17 cellular contexts compared by ENCODE assay signal in the genomic region with DNA sequence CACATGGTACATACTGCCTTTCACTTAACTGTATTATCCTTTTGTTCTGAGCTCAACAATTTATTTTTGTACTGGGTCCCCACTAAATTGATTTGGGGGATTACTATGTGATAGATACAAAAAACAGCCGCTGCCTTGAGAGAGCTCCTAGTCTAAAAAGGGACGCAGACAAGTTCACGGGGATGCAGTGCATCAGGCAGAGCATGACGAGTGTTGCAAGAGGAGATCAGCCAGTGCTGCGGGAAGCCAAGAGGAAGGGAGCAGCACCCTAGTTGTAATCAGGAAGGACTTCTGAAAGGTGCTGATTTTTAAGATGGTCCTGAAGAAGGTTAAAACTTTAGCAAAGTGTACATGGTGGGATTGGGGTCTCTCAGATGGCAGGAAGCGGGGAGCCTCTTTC.
"Had no signal": no experiment of that assay in that cellular context is flagged by ENCODE, and none has a peak within 500 bp of the region (broad histone marks: within the 10 kb centered on the region; RNA-seq: fewer than 3 reads in every experiment).

No MANE protein-coding gene starts in this region.

- H3K4me3 Mint-ChIP-seq: activated B cell treated with CpG ODN at 0.5 μM for 24 hours; activated CD8-positive, alpha-beta memory T cell treated with anti-CD3 and anti-CD28 coated beads, Interleukin-2, amount 10 ng/mL, durations not matched to agents 7 days and 5 days; activated naive CD8-positive, alpha-beta T cell treated with anti-CD3 and anti-CD28 coated beads, Interleukin-2, amount 10 ng/mL, durations not matched to agents 7 days and 5 days; activated T-cell treated with anti-CD3 and anti-CD28 coated beads, Interleukin-2, amount 50 U/mL, for 24 hours; nephron progenitor cell; stimulated activated naive CD8-positive, alpha-beta T cell treated with anti-CD3 and anti-CD28 coated beads, Interleukin-15, Interleukin-2, amounts not matched to agents 100 ng/mL and 50 ng/mL, for 24 hours had no signal

- H3K27me3 Mint-ChIP-seq: activated B cell treated with CpG ODN at 0.5 μM for 24 hours; activated CD8-positive, alpha-beta memory T cell treated with anti-CD3 and anti-CD28 coated beads, Interleukin-2, amount 10 ng/mL, durations not matched to agents 7 days and 5 days; activated naive CD8-positive, alpha-beta T cell treated with anti-CD3 and anti-CD28 coated beads, Interleukin-2, amount 10 ng/mL, durations not matched to agents 7 days and 5 days; activated T-cell treated with anti-CD3 and anti-CD28 coated beads, Interleukin-2, amount 50 U/mL, for 24 hours; stimulated activated naive CD8-positive, alpha-beta T cell treated with anti-CD3 and anti-CD28 coated beads, Interleukin-15, Interleukin-2, amounts not matched to agents 100 ng/mL and 50 ng/mL, for 24 hours had no signal

- H3K27ac Mint-ChIP-seq: activated B cell treated with CpG ODN at 0.5 μM for 24 hours; activated CD8-positive, alpha-beta memory T cell treated with anti-CD3 and anti-CD28 coated beads, Interleukin-2, amount 10 ng/mL, durations not matched to agents 7 days and 5 days; activated naive CD8-positive, alpha-beta T cell treated with anti-CD3 and anti-CD28 coated beads, Interleukin-2, amount 10 ng/mL, durations not matched to agents 7 days and 5 days; activated T-cell treated with anti-CD3 and anti-CD28 coated beads, Interleukin-2, amount 50 U/mL, for 24 hours; nephron progenitor cell; stimulated activated naive CD8-positive, alpha-beta T cell treated with anti-CD3 and anti-CD28 coated beads, Interleukin-15, Interleukin-2, amounts not matched to agents 100 ng/mL and 50 ng/mL, for 24 hours had no signal

- H3K4me1 ChIP-seq: foreskin keratinocyte, testis had no signal

- H3K27ac ChIP-seq: esophagus squamous epithelium, foreskin keratinocyte, testis had no signal

- ATAC-seq: activated CD8-positive, alpha-beta memory T cell treated with anti-CD3 and anti-CD28 coated beads, Interleukin-2, amount 10 ng/mL, durations not matched to agents 7 days and 5 days; foreskin keratinocyte; left lobe of liver had no signal

- H3K9me3 ChIP-seq: esophagus squamous epithelium, testis had no signal

- H3K9me3 Mint-ChIP-seq: activated naive CD8-positive, alpha-beta T cell treated with anti-CD3 and anti-CD28 coated beads, Interleukin-2, amount 10 ng/mL, durations not matched to agents 7 days and 5 days; activated T-cell treated with anti-CD3 and anti-CD28 coated beads, Interleukin-2, amount 50 U/mL, for 24 hours; stimulated activated naive CD8-positive, alpha-beta T cell treated with anti-CD3 and anti-CD28 coated beads, Interleukin-15, Interleukin-2, amounts not matched to agents 100 ng/mL and 50 ng/mL, for 24 hours had no signal

- H3K4me3 ChIP-seq: esophagus squamous epithelium, heart left ventricle, testis had no signal

- DNase-seq: activated B cell treated with CpG ODN at 0.5 μM for 24 hours; activated CD4-positive, alpha-beta T cell treated with anti-CD3 and anti-CD28 coated beads, Interleukin-2, amount 50 U/mL, for 4 hours; activated CD8-positive, alpha-beta memory T cell treated with anti-CD3 and anti-CD28 coated beads, Interleukin-2, amount 10 ng/mL, durations not matched to agents 7 days and 5 days; activated effector memory CD4-positive, alpha-beta T cell treated with anti-CD3 and anti-CD28 coated beads, Interleukin-2, amount 50 U/mL, for 16 hours; activated naive CD8-positive, alpha-beta T cell treated with anti-CD3 and anti-CD28 coated beads, Interleukin-2, amount 10 ng/mL, durations not matched to agents 7 days and 5 days; activated T-cell treated with anti-CD3 and anti-CD28 coated beads, Interleukin-2, amount 50 U/mL, for 24 hours; aorta; esophagus squamous epithelium; foreskin keratinocyte; nephron progenitor cell; stimulated activated CD4-positive, alpha-beta T cell treated with anti-CD3 and anti-CD28 coated beads, Interleukin-4, amount 100 ng/mL, for 1 hour; stimulated activated CD8-positive, alpha-beta memory T cell treated with anti-CD3 and anti-CD28 coated beads, Interleukin-4, amount 100 ng/mL, for 48 hours; T-helper 1 cell; testis had no signal

- H3K27me3 ChIP-seq: foreskin keratinocyte, heart left ventricle, testis had no signal

- H3K36me3 ChIP-seq: esophagus squamous epithelium, heart left ventricle had no signal
